ENCODE assay signal across 1 cellular context in the genomic region with DNA sequence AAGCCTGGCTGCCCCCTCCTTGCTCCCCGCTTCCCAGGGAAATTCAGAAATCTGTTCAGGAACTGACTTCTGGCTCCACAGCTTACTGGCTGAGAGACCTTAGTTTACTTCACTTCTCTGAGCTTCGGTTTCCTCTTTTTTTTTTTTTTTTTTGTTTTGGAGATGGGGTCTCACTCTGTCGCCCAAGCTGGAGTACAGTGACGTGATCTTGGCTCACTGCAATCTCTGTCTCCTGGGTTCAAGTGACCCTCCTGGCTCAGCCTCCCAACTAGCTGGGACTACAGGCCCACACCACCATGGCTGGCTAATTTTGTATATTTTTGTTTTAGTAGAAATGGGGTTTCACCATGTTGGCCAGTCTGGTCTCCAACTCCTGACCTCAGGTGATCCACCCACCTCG.
TF ChIP-seq lines count a peak whose summit lies in the region.

No MANE protein-coding gene starts in this region.

TF ChIP-seq in WTC11, 78 proteins besides CTCF, POLR2A, EP300 and RAD21 (continued from another document):
- TF ChIP-seq, protein P1, sequence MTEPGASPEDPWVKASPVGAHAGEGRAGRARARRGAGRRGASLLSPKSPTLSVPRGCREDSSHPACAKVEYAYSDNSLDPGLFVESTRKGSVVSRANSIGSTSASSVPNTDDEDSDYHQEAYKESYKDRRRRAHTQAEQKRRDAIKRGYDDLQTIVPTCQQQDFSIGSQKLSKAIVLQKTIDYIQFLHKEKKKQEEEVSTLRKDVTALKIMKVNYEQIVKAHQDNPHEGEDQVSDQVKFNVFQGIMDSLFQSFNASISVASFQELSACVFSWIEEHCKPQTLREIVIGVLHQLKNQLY (CRISPR knock-in tag; IDR thresholded peaks at IDR 0.05) = no peak
